1 cellular context compared by ENCODE assay signal in genomic region chr15:95733931-95734330, GRCh38.
TF ChIP-seq lines count a peak whose summit lies in the region.

No MANE protein-coding gene starts in this region.

TF ChIP-seq in GM23338, 12 proteins besides CTCF, POLR2A, EP300 and RAD21 (continued from another document):
- no peak for TF ChIP-seq REST (IDR thresholded peaks at IDR 0.05; ENCODE audit: unreplicated experiment)
- no peak for TF ChIP-seq POLR2AphosphoS5 (IDR thresholded peaks at IDR 0.05; ENCODE audit: low read depth)
- no peak for TF ChIP-seq STAT1 (IDR thresholded peaks at IDR 0.05; ENCODE audit: unreplicated experiment)
- TF ChIP-seq ZNF331 (CRISPR knock-in tag; IDR thresholded peaks at IDR 0.05; ENCODE audit: low read depth): no peak
- TF ChIP-seq ZNF462 (CRISPR knock-in tag; IDR thresholded peaks at IDR 0.05): no peak
- no peak for TF ChIP-seq ETS1 (IDR thresholded peaks at IDR 0.05)
- TF ChIP-seq CREB1 (CRISPR knock-in tag; IDR thresholded peaks at IDR 0.05; ENCODE audit: low read depth): no peak
- no peak for TF ChIP-seq JUNB (IDR thresholded peaks at IDR 0.05; ENCODE audit: unreplicated experiment)
- TF ChIP-seq NANOG (IDR thresholded peaks at IDR 0.05; ENCODE audit: borderline replicate concordance): no peak
TF ChIP-seq in GM23338: peak in this region for 0.
